ENCODE assay signal across 1 cellular context in the genomic region with DNA sequence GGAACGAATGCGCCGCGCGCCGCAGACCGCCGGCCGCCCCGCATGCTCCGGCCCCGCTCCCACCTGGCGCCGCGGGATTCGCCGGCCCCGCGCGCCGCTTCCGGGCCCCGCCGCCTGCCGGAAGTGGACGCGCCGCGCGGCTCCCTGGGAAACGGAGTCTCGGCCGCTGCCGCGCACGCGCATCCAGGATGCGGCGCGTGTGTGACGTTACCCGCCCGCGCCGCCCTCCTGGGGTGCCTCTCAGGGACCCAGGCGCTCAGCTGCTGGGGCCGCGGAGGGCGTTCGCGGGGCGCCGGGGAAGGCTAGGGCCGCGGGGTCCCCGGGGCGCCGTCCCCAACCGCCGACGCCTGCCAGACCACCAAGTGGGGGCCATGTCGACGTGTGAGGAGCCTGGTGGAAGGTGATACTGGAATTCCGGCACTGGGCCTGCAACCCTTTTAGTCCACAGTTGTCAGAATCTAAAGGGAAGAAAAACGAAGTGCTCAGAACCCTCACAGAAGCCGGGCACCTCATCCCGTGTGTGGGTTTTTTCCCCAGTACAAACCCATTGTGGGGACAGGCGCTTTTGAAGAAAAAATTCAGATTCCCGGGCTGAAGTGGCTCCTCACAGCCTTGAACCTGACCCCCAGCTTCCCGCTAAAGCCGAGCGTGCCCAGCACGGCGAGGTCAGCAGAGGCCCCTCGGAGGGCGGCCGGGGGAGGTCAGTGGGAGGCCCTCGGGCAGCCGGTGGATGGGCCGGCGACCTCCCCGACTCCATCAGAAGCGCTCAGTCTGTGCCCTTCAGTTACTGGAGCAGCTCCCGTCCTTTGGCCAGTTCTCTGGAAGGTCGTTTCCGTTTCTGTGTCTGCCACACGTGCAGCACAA.
A peak's percentile ranks its signal among the peaks of the same experiment; 100 is the strongest.
TF ChIP-seq lines count a peak whose summit lies in the region.

A gene with protein sequence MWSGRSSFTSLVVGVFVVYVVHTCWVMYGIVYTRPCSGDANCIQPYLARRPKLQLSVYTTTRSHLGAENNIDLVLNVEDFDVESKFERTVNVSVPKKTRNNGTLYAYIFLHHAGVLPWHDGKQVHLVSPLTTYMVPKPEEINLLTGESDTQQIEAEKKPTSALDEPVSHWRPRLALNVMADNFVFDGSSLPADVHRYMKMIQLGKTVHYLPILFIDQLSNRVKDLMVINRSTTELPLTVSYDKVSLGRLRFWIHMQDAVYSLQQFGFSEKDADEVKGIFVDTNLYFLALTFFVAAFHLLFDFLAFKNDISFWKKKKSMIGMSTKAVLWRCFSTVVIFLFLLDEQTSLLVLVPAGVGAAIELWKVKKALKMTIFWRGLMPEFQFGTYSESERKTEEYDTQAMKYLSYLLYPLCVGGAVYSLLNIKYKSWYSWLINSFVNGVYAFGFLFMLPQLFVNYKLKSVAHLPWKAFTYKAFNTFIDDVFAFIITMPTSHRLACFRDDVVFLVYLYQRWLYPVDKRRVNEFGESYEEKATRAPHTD (minus strand): TSS at position 125 of the 864 bp plus-strand sequence. CDS start 258 bp downstream, outside the sequence.

TF ChIP-seq in HEK293, 187 proteins besides CTCF, POLR2A, EP300 and RAD21 (continued from another document):
- TF ChIP-seq, protein P1, sequence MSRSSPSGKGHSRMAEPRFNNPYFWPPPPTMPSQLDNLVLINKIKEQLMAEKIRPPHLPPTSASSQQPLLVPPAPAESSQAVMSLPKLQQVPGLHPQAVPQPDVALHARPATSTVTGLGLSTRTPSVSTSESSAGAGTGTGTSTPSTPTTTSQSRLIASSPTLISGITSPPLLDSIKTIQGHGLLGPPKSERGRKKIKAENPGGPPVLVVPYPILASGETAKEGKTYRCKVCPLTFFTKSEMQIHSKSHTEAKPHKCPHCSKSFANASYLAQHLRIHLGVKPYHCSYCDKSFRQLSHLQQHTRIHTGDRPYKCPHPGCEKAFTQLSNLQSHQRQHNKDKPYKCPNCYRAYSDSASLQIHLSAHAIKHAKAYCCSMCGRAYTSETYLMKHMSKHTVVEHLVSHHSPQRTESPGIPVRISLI (tag by site-specific recombination; IDR thresholded peaks at IDR 0.05), result no peak
- TF ChIP-seq ZNF311 (tag by site-specific recombination; IDR thresholded peaks at IDR 0.05; ENCODE audit: borderline replicate concordance) (no peak), MEIS1 (CRISPR knock-in tag; IDR thresholded peaks at IDR 0.05; ENCODE audit: borderline replicate concordance) (no peak), ZNF549 (tag by site-specific recombination; IDR thresholded peaks at IDR 0.05) (no peak), ZNF146 (tag by site-specific recombination; IDR thresholded peaks at IDR 0.05) (no peak), BCL11B (tag by site-specific recombination; IDR thresholded peaks at IDR 0.05; ENCODE audit: low read depth) (no peak), ZNF610 (tag by site-specific recombination; IDR thresholded peaks at IDR 0.05; ENCODE audit: borderline replicate concordance) (no peak), ZNF175 (tag by site-specific recombination; IDR thresholded peaks at IDR 0.05) (no peak), ZNF664 (tag by site-specific recombination; IDR thresholded peaks at IDR 0.05) (no peak), ZNF48 (tag by site-specific recombination; IDR thresholded peaks at IDR 0.05) (no peak), ZNF133 (tag by site-specific recombination; IDR thresholded peaks at IDR 0.05) (no peak), ZNF169 (tag by site-specific recombination; IDR thresholded peaks at IDR 0.05) (no peak), KLF1 (tag by site-specific recombination; IDR thresholded peaks at IDR 0.05) (no peak), ZNF335 (tag by site-specific recombination; conservative IDR thresholded peaks at IDR 0.05) (peak; percentile 80), ZNF558 (tag by site-specific recombination; IDR thresholded peaks at IDR 0.05) (no peak), ZNF211 (tag by site-specific recombination; IDR thresholded peaks at IDR 0.05; ENCODE audit: low read depth) (no peak), ZNF555 (tag by site-specific recombination; conservative IDR thresholded peaks at IDR 0.05) (no peak), KLF7 (tag by site-specific recombination; IDR thresholded peaks at IDR 0.05; ENCODE audit: borderline replicate concordance) (no peak), ZNF174 (tag by site-specific recombination; IDR thresholded peaks at IDR 0.05) (no peak), MZF1 (tag by site-specific recombination; IDR thresholded peaks at IDR 0.05; ENCODE audit: borderline replicate concordance) (no peak), GLIS1 (tag by site-specific recombination; IDR thresholded peaks at IDR 0.05) (peak; percentile 85)
- TF ChIP-seq, protein P2, sequence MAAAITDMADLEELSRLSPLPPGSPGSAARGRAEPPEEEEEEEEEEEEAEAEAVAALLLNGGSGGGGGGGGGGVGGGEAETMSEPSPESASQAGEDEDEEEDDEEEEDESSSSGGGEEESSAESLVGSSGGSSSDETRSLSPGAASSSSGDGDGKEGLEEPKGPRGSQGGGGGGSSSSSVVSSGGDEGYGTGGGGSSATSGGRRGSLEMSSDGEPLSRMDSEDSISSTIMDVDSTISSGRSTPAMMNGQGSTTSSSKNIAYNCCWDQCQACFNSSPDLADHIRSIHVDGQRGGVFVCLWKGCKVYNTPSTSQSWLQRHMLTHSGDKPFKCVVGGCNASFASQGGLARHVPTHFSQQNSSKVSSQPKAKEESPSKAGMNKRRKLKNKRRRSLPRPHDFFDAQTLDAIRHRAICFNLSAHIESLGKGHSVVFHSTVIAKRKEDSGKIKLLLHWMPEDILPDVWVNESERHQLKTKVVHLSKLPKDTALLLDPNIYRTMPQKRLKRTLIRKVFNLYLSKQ (tag by site-specific recombination; IDR thresholded peaks at IDR 0.05; ENCODE audit: borderline replicate concordance), result no peak
- TF ChIP-seq, protein P3, sequence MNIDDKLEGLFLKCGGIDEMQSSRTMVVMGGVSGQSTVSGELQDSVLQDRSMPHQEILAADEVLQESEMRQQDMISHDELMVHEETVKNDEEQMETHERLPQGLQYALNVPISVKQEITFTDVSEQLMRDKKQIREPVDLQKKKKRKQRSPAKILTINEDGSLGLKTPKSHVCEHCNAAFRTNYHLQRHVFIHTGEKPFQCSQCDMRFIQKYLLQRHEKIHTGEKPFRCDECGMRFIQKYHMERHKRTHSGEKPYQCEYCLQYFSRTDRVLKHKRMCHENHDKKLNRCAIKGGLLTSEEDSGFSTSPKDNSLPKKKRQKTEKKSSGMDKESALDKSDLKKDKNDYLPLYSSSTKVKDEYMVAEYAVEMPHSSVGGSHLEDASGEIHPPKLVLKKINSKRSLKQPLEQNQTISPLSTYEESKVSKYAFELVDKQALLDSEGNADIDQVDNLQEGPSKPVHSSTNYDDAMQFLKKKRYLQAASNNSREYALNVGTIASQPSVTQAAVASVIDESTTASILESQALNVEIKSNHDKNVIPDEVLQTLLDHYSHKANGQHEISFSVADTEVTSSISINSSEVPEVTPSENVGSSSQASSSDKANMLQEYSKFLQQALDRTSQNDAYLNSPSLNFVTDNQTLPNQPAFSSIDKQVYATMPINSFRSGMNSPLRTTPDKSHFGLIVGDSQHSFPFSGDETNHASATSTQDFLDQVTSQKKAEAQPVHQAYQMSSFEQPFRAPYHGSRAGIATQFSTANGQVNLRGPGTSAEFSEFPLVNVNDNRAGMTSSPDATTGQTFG (tag by site-specific recombination; IDR thresholded peaks at IDR 0.05; ENCODE audit: borderline replicate concordance), result no peak
- TF ChIP-seq, protein P4, sequence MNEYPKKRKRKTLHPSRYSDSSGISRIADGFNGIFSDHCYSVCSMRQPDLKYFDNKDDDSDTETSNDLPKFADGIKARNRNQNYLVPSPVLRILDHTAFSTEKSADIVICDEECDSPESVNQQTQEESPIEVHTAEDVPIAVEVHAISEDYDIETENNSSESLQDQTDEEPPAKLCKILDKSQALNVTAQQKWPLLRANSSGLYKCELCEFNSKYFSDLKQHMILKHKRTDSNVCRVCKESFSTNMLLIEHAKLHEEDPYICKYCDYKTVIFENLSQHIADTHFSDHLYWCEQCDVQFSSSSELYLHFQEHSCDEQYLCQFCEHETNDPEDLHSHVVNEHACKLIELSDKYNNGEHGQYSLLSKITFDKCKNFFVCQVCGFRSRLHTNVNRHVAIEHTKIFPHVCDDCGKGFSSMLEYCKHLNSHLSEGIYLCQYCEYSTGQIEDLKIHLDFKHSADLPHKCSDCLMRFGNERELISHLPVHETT (tag by site-specific recombination; IDR thresholded peaks at IDR 0.05), result no peak
- TF ChIP-seq, protein P5, sequence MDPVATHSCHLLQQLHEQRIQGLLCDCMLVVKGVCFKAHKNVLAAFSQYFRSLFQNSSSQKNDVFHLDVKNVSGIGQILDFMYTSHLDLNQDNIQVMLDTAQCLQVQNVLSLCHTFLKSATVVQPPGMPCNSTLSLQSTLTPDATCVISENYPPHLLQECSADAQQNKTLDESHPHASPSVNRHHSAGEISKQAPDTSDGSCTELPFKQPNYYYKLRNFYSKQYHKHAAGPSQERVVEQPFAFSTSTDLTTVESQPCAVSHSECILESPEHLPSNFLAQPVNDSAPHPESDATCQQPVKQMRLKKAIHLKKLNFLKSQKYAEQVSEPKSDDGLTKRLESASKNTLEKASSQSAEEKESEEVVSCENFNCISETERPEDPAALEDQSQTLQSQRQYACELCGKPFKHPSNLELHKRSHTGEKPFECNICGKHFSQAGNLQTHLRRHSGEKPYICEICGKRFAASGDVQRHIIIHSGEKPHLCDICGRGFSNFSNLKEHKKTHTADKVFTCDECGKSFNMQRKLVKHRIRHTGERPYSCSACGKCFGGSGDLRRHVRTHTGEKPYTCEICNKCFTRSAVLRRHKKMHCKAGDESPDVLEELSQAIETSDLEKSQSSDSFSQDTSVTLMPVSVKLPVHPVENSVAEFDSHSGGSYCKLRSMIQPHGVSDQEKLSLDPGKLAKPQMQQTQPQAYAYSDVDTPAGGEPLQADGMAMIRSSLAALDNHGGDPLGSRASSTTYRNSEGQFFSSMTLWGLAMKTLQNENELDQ (tag by site-specific recombination; IDR thresholded peaks at IDR 0.05; ENCODE audit: low read depth), result no peak
- TF ChIP-seq, protein P6, sequence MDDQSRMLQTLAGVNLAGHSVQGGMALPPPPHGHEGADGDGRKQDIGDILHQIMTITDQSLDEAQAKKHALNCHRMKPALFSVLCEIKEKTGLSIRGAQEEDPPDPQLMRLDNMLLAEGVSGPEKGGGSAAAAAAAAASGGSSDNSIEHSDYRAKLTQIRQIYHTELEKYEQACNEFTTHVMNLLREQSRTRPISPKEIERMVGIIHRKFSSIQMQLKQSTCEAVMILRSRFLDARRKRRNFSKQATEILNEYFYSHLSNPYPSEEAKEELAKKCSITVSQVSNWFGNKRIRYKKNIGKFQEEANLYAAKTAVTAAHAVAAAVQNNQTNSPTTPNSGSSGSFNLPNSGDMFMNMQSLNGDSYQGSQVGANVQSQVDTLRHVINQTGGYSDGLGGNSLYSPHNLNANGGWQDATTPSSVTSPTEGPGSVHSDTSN (CRISPR knock-in tag; IDR thresholded peaks at IDR 0.05), result no peak
- TF ChIP-seq, protein P7, sequence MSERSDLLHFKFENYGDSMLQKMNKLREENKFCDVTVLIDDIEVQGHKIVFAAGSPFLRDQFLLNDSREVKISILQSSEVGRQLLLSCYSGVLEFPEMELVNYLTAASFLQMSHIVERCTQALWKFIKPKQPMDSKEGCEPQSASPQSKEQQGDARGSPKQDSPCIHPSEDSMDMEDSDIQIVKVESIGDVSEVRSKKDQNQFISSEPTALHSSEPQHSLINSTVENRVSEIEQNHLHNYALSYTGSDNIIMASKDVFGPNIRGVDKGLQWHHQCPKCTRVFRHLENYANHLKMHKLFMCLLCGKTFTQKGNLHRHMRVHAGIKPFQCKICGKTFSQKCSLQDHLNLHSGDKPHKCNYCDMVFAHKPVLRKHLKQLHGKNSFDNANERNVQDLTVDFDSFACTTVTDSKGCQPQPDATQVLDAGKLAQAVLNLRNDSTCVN (tag by site-specific recombination; optimal IDR thresholded peaks at IDR 0.05), result peak; percentile 68
- TF ChIP-seq, protein P8, sequence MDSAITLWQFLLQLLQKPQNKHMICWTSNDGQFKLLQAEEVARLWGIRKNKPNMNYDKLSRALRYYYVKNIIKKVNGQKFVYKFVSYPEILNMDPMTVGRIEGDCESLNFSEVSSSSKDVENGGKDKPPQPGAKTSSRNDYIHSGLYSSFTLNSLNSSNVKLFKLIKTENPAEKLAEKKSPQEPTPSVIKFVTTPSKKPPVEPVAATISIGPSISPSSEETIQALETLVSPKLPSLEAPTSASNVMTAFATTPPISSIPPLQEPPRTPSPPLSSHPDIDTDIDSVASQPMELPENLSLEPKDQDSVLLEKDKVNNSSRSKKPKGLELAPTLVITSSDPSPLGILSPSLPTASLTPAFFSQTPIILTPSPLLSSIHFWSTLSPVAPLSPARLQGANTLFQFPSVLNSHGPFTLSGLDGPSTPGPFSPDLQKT (IDR thresholded peaks at IDR 0.05; ENCODE audit: borderline replicate concordance, low read depth, low read length), result no peak; the same call in 1 of the 2 replicates
- TF ChIP-seq, protein P9, sequence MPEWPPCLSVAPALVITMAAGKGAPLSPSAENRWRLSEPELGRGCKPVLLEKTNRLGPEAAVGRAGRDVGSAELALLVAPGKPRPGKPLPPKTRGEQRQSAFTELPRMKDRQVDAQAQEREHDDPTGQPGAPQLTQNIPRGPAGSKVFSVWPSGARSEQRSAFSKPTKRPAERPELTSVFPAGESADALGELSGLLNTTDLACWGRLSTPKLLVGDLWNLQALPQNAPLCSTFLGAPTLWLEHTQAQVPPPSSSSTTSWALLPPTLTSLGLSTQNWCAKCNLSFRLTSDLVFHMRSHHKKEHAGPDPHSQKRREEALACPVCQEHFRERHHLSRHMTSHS (tag by site-specific recombination; IDR thresholded peaks at IDR 0.05), result no peak
